8 cellular contexts compared by ENCODE assay signal in genomic region chr3:100492810-100493140, GRCh38. TPM values are rescaled to one million over a fixed set of nuclear protein-coding genes. Genes with fewer than 3 reads are reported as not detected.
DNase-seq lines count a peak whose midpoint lies in the region; ATAC-seq and TF ChIP-seq lines count a peak whose summit lies in the region.

No MANE protein-coding gene starts in this region.

- peak overlapping the region; percentile 84 for H3K4me3 Mint-ChIP-seq in CD8-positive, alpha-beta T cell

- H3K36me3 Mint-ChIP-seq in CD8-positive, alpha-beta T cell = no peaks in the 10 kb centered on the region

- H3K27ac ChIP-seq in CD8-positive, alpha-beta T cell (ENCODE audit: low read depth, low read length) = no peak overlapping the region
- H3K27ac ChIP-seq in epithelial cell of prostate = peak overlapping the region; percentile 50
- no peak overlapping the region for H3K27ac ChIP-seq in neutrophil

- no peaks in the 10 kb centered on the region for H3K9me3 ChIP-seq in CD8-positive, alpha-beta T cell (ENCODE audit: low read length)
- H3K9me3 ChIP-seq in neutrophil = no peaks in the 10 kb centered on the region

- no peak for DNase-seq in CD8-positive, alpha-beta T cell
- DNase-seq in OCI-M1 (lab: John Stamatoyannopoulos, UW) = peak; percentile 66
- no peak for DNase-seq in epithelial cell of prostate (ENCODE audit: low read depth, low spot score)
- no peak for DNase-seq in kidney tubule cell (ENCODE audit: low spot score)
- DNase-seq in SK-N-DZ (ENCODE audit: low spot score) = no peak
- DNase-seq in HEK293T (ENCODE audit: extremely low spot score) = no peak
- DNase-seq in activated CD4-positive, alpha-beta T cell treated with anti-CD3 and anti-CD28 coated beads for 1 hour = no peak

- no peak overlapping the region for H3K27ac Mint-ChIP-seq in CD8-positive, alpha-beta T cell

- TF ChIP-seq CTCF in CD8-positive, alpha-beta T cell (IDR thresholded peaks at IDR 0.05) = no peak
- no peak for TF ChIP-seq CTCF in neutrophil (IDR thresholded peaks at IDR 0.05)

- peaks cover 32% of the 10 kb centered on the region for H3K27me3 Mint-ChIP-seq in CD8-positive, alpha-beta T cell (ENCODE audit: low read depth)

- peak overlapping the region; percentile 64 for H3K4me3 ChIP-seq in CD8-positive, alpha-beta T cell (ENCODE audit: low read depth, low read length)
- peak overlapping the region; percentile 56 to 65 for H3K4me3 ChIP-seq in neutrophil (ENCODE audit: low read depth in 1 of 2, low read length in 1 of 2)

- no peaks in the 10 kb centered on the region for H3K36me3 ChIP-seq in CD8-positive, alpha-beta T cell (ENCODE audit: insufficient read depth, low read length)
- no peaks in the 10 kb centered on the region for H3K36me3 ChIP-seq in neutrophil

- H3K9me3 Mint-ChIP-seq in CD8-positive, alpha-beta T cell = no peaks in the 10 kb centered on the region

- ATAC-seq in CD8-positive, alpha-beta T cell = peak; percentile 15

- CTCF ChIA-PET in CD8-positive, alpha-beta T cell (lab: Charles Lee) = no interaction called here
- CTCF ChIA-PET in HEK293T (lab: Yijun Ruan, JAX) = no interaction called here

- H3K4me1 Mint-ChIP-seq in CD8-positive, alpha-beta T cell (ENCODE audit: low read depth) = peaks cover 12% of the 10 kb centered on the region

- intact Hi-C loops in CD8-positive, alpha-beta T cell (cut with DNase I, micrococcal nuclease) = no loop called here

- peaks cover 9% of the 10 kb centered on the region for H3K4me1 ChIP-seq in CD8-positive, alpha-beta T cell (ENCODE audit: insufficient read depth, low read length)
- H3K4me1 ChIP-seq in neutrophil (ENCODE audit: control insufficient read depth in 1 of 2, insufficient read depth in 1 of 2, low read depth in 1 of 2, low read length in 1 of 2) = peaks cover 10 to 15% of the 10 kb centered on the region in 2 experiments

- POLR2A ChIA-PET in CD8-positive, alpha-beta T cell (lab: Charles Lee) = no interaction called here
- POLR2A ChIA-PET in HEK293T (lab: Yijun Ruan, JAX) = interaction anchor here (0.6 to 1.0 kb wide), 9 partner anchors 8 to 157 kb away, joined by 3 read pairs; no protein-coding TSS in a partner anchor

- no peaks in the 10 kb centered on the region for H3K27me3 ChIP-seq in CD8-positive, alpha-beta T cell (ENCODE audit: insufficient read depth, low read length)
- H3K27me3 ChIP-seq in neutrophil = peaks cover 11% of the 10 kb centered on the region

TF ChIP-seq in HEK293T, 16 proteins besides CTCF, POLR2A, EP300 and RAD21:
- no peak for TF ChIP-seq CTBP1 (IDR thresholded peaks at IDR 0.05; ENCODE audit: borderline replicate concordance)
- no peak for TF ChIP-seq ZNF384 (IDR thresholded peaks at IDR 0.05)
- TF ChIP-seq LEF1 (IDR thresholded peaks at IDR 0.05; ENCODE audit: borderline replicate concordance) = no peak
- no peak for TF ChIP-seq ELF4 (IDR thresholded peaks at IDR 0.05)
- no peak for TF ChIP-seq BHLHE40 (IDR thresholded peaks at IDR 0.05; ENCODE audit: borderline replicate concordance)
- TF ChIP-seq FOXA1 (IDR thresholded peaks at IDR 0.05) = no peak
- TF ChIP-seq L3MBTL2 (conservative IDR thresholded peaks at IDR 0.05) = no peak
- TF ChIP-seq FOXK2 (IDR thresholded peaks at IDR 0.05) = no peak
- TF ChIP-seq SP1 (IDR thresholded peaks at IDR 0.05) = no peak
- TF ChIP-seq NFRKB (IDR thresholded peaks at IDR 0.05) = no peak
- TF ChIP-seq TARDBP (IDR thresholded peaks at IDR 0.05) = no peak
- TF ChIP-seq PKNOX1 (IDR thresholded peaks at IDR 0.05) = no peak
- TF ChIP-seq FOXM1 (IDR thresholded peaks at IDR 0.05; ENCODE audit: borderline replicate concordance) = no peak
- no peak for TF ChIP-seq ARNT (IDR thresholded peaks at IDR 0.05)
- TF ChIP-seq SUZ12 (IDR thresholded peaks at IDR 0.05) = no peak
- TF ChIP-seq HDGF (IDR thresholded peaks at IDR 0.05; ENCODE audit: borderline replicate concordance) = no peak

RNA-seq across cellular contexts. Expression of gene TMEM45A, which starts 0.4 kb away (rescaled TPM):
- total RNA-seq in CD8-positive, alpha-beta T cell = under 1 TPM in 1 of 2 experiments, not detected in 1; 0.16 TPM
- not detected in 2 replicates for polyA plus RNA-seq in SK-N-DZ (2014; cell fraction: cytosol; rRNA removed)
- not detected in 2 replicates for polyA plus RNA-seq in SK-N-DZ (2014; cell fraction: nucleus; rRNA removed)
